In genomic region chr15:97684249-97684648, GRCh38 we compare ENCODE assay signal across 21 cellular contexts.
A peak's percentile ranks its signal among the peaks of the same experiment; 100 is the strongest.
DNase-seq lines count a peak whose midpoint lies in the region; ATAC-seq and TF ChIP-seq lines count a peak whose summit lies in the region.
"Had no signal": no experiment of that assay in that cellular context is flagged by ENCODE, and none has a peak within 500 bp of the region (broad histone marks: within the 10 kb centered on the region; RNA-seq: fewer than 3 reads in every experiment).

No MANE protein-coding gene starts in this region.

- H3K27ac ChIP-seq in neuronal stem cell (replicated peaks; ENCODE audit: low read length), result no peak overlapping the region
- H3K27ac ChIP-seq: A549, C4-2B, gastroesophageal sphincter, right atrium auricular region, SJCRH30, tibial artery had no signal

- no peaks in the 10 kb centered on the region for H3K79me1 ChIP-seq in neuronal stem cell (ENCODE audit: low read depth, low read length)

- H3K36me3 Mint-ChIP-seq in stimulated activated naive B cell treated with anti-CD40 and anti-IgM and Interleukin-4, amounts not matched to agents 10 μg/mL and 1 μg/mL and 100 μg/mL, for 72 hours, result no peaks in the 10 kb centered on the region

- no peaks in the 10 kb centered on the region for H3K36me3 ChIP-seq in neuronal stem cell (replicated peaks in 1 of 2; ENCODE audit: control insufficient read depth in 2 of 2, insufficient read depth in 2 of 2, low read length in 2 of 2)
- H3K36me3 ChIP-seq: gastroesophageal sphincter, right atrium auricular region, SJCRH30, tibial artery had no signal

- H3K9me3 Mint-ChIP-seq in stimulated activated naive B cell treated with anti-CD40 and anti-IgM and Interleukin-4, amounts not matched to agents 10 μg/mL and 1 μg/mL and 100 μg/mL, for 72 hours, result peaks cover 0 to 4% of the 10 kb centered on the region in 2 donors

- no peaks in the 10 kb centered on the region for H3K27me3 ChIP-seq in neuronal stem cell (ENCODE audit: control insufficient read depth in 3 of 3, insufficient read depth in 3 of 3, low read depth in 1 of 3, low read length in 3 of 3)
- H3K27me3 ChIP-seq: gastroesophageal sphincter, right atrium auricular region, SJCRH30, tibial artery had no signal

- H3K27me3 Mint-ChIP-seq in stimulated activated naive B cell treated with anti-CD40 and anti-IgM and Interleukin-4, amounts not matched to agents 10 μg/mL and 1 μg/mL and 100 μg/mL, for 72 hours, result no peaks in the 10 kb centered on the region

- no peak overlapping the region for H3K4me3 Mint-ChIP-seq in stimulated activated naive B cell treated with anti-CD40 and anti-IgM and Interleukin-4, amounts not matched to agents 10 μg/mL and 1 μg/mL and 100 μg/mL, for 72 hours

- H4K91ac ChIP-seq in neuronal stem cell (ENCODE audit: low read depth, low read length, poor library complexity), result no peak overlapping the region

- H4K8ac ChIP-seq in neuronal stem cell (ENCODE audit: low read depth, low read length), result no peak overlapping the region

- H2BK120ac ChIP-seq in neuronal stem cell (ENCODE audit: low read depth, low read length), result no peak overlapping the region

- H2AFZ ChIP-seq in neuronal stem cell (ENCODE audit: low read length), result no peak overlapping the region

- H3K9me3 ChIP-seq in neuronal stem cell (replicated peaks in 1 of 2; ENCODE audit: control insufficient read depth in 2 of 2, insufficient read depth in 1 of 2, low read depth in 1 of 2, low read length in 2 of 2), result no peaks in the 10 kb centered on the region
- H3K9me3 ChIP-seq: A549, gastroesophageal sphincter, right atrium auricular region, SJCRH30, tibial artery had no signal

- peaks cover 0 to 5% of the 10 kb centered on the region in 2 donors for H3K4me1 Mint-ChIP-seq in stimulated activated naive B cell treated with anti-CD40 and anti-IgM and Interleukin-4, amounts not matched to agents 10 μg/mL and 1 μg/mL and 100 μg/mL, for 72 hours

- H3K4ac ChIP-seq in neuronal stem cell (ENCODE audit: low read length), result no peak overlapping the region

- WGBS in neuronal stem cell (ENCODE audit: extremely low coverage in 2 of 2, insufficient read length in 2 of 2, insufficient replicate concordance in 1 of 2), 2 donors, result no CpG with 5 or more reads among the region's 6 CpGs

- no peak overlapping the region for H3K23ac ChIP-seq in neuronal stem cell (ENCODE audit: low read depth, low read length, poor library complexity)

- no peak overlapping the region for H3K4me3 ChIP-seq in neuronal stem cell (ENCODE audit: low read length in 2 of 2)
- H3K4me3 ChIP-seq: A549, gastroesophageal sphincter, right atrium auricular region, SJCRH30, tibial artery had no signal

- no peak overlapping the region for H2BK12ac ChIP-seq in neuronal stem cell (ENCODE audit: low read length)

- no peak overlapping the region for H2BK5ac ChIP-seq in neuronal stem cell (ENCODE audit: low read length)

- no peak for ATAC-seq in GM18505 (IDR thresholded peaks at IDR 0.05; ENCODE audit: unreplicated experiment)
- ATAC-seq in stimulated activated naive B cell treated with anti-CD40 and anti-IgM and Interleukin-4, amounts not matched to agents 10 μg/mL and 1 μg/mL and 100 μg/mL, for 72 hours (replicated peaks), result no peak
- ATAC-seq: A549, gastroesophageal sphincter, HepG2 had no signal

- no peak overlapping the region for H3K4me2 ChIP-seq in neuronal stem cell (ENCODE audit: insufficient read depth, low read length, poor library complexity, severe bottlenecking)
- H3K4me2 ChIP-seq: A549 had no signal

- H3K14ac ChIP-seq in neuronal stem cell (ENCODE audit: low read length), result no peak overlapping the region

- H3K27ac Mint-ChIP-seq in stimulated activated naive B cell treated with anti-CD40 and anti-IgM and Interleukin-4, amounts not matched to agents 10 μg/mL and 1 μg/mL and 100 μg/mL, for 72 hours, result no peak overlapping the region

- no peak overlapping the region for H2AK5ac ChIP-seq in neuronal stem cell (ENCODE audit: low read depth, low read length)

- no peak overlapping the region for H3K18ac ChIP-seq in neuronal stem cell (ENCODE audit: low read length)

- TF ChIP-seq POLR2A in GM18505 (IDR thresholded peaks at IDR 0.05; ENCODE audit: borderline replicate concordance, extremely low read depth, insufficient read depth, insufficient read length), result no peak

- DNase-seq in NCI-H82 (lab: John Stamatoyannopoulos, UW), result peak; percentile 16
- no peak for DNase-seq in NCI-H82 treated with DMSO at 0.1 percent for 48 hours (lab: John Stamatoyannopoulos, UW; ENCODE audit: unreplicated experiment)
- DNase-seq in NCI-H2029 treated with DMSO at 0.1 percent for 48 hours (lab: John Stamatoyannopoulos, UW), result peak; percentile 43
- peak; percentile 92 for DNase-seq in SKM-1 treated with dmso at 0.1 percent for 144 hours (lab: John Stamatoyannopoulos, UW; ENCODE audit: unreplicated experiment)
- no peak for DNase-seq in neuronal stem cell (ENCODE audit: low spot score)
- no peak for DNase-seq in stimulated activated naive B cell treated with anti-CD40 and anti-IgM and Interleukin-4, amounts not matched to agents 10 μg/mL and 1 μg/mL and 100 μg/mL, for 72 hours
- DNase-seq in glomerular visceral epithelial cell (ENCODE audit: extremely low spot score), result no peak
- DNase-seq: activated CD4-positive, alpha-beta T cell treated with anti-CD3 and anti-CD28 coated beads for 48 hours; activated CD8-positive, alpha-beta memory T cell treated with anti-CD3 and anti-CD28 coated beads, Interleukin-2, amount 50 U/mL, for 4 hours; activated effector memory CD4-positive, alpha-beta T cell treated with anti-CD3 and anti-CD28 coated beads, Interleukin-2, amount 50 U/mL, for 16 hours; DMS 273 treated with DMSO at 0.1 percent for 48 hours; GOT3; T-helper 9 cell; tibial artery had no signal

- H3K4me1 ChIP-seq in neuronal stem cell (ENCODE audit: control insufficient read depth in 2 of 2, insufficient read depth in 1 of 2, low read depth in 1 of 2, low read length in 2 of 2), result no peaks in the 10 kb centered on the region
- H3K4me1 ChIP-seq: A549, gastroesophageal sphincter, right atrium auricular region, SJCRH30, tibial artery had no signal

- H2BK15ac ChIP-seq in neuronal stem cell (ENCODE audit: low read length), result no peak overlapping the region

- H3K9ac ChIP-seq in neuronal stem cell (ENCODE audit: low read depth, low read length, poor library complexity), result peak overlapping the region; percentile 50

Comparison
In these comparisons a context has a peak if more than half of its experiments do, and no peak if none do; other contexts are left out.
1. DNase-seq: peak in NCI-H82 (single experiment), NCI-H2029 treated with DMSO at 0.1 percent for 48 hours (single experiment) and SKM-1 treated with dmso at 0.1 percent for 144 hours (single experiment); none in NCI-H82 treated with DMSO at 0.1 percent for 48 hours (single experiment), neuronal stem cell (single experiment), stimulated activated naive B cell treated with anti-CD40 and anti-IgM and Interleukin-4, amounts not matched to agents 10 μg/mL and 1 μg/mL and 100 μg/mL, for 72 hours (single experiment) and glomerular visceral epithelial cell (single experiment).